In the genomic region with DNA sequence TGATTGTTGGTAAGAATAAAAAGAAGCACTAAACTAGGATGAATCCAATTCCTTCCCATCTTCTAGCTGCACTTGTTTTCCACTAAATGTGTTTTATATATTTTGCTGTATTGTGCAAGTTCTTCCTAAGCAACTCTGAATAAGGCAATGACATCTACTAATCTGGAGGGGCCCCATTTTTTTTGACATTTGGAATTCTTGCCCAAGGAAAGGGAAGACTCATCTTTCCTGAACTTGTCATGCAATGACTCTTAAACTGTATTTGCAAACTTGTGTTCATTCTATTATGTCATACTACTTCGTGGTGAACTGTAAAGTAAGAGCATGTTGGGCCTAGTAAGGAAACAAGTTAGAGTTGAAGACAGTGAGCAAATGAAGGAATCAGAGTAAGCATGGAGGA, we compare ENCODE assay signal across 33 cellular contexts. TPM values are rescaled to one million over a fixed set of nuclear protein-coding genes. Genes with fewer than 3 reads are reported as not detected.
"Had no signal": no experiment of that assay in that cellular context is flagged by ENCODE, and none has a peak within 500 bp of the region (broad histone marks: within the 10 kb centered on the region; RNA-seq: fewer than 3 reads in every experiment).

No MANE protein-coding gene starts in this region.

- H3K27me3 Mint-ChIP-seq: activated B cell treated with CpG ODN at 0.5 μM for 24 hours; activated CD8-positive, alpha-beta T cell treated with anti-CD3 and anti-CD28 coated beads for 36 hours; activated naive CD8-positive, alpha-beta T cell; activated T-helper 17 cell treated with anti-CD3 and anti-CD28 coated beads, Interleukin-2, amount 50 U/mL, for 72 hours; effector memory CD8-positive, alpha-beta T cell; T-helper 17 cell had no signal

- H3K36me3 ChIP-seq: adrenal gland, esophagus muscularis mucosa had no signal

- FAIRE-seq: colon, frontal cortex, TTC549 had no signal

- H3K27me3 ChIP-seq: adrenal gland, body of pancreas, esophagus muscularis mucosa had no signal

- H3K27ac ChIP-seq: adrenal gland, body of pancreas, esophagus muscularis mucosa, VCaP had no signal

- H3K4me3 Mint-ChIP-seq: activated B cell treated with CpG ODN at 0.5 μM for 24 hours; activated CD8-positive, alpha-beta T cell treated with anti-CD3 and anti-CD28 coated beads for 36 hours; activated naive CD8-positive, alpha-beta T cell; activated T-cell treated with anti-CD3 and anti-CD28 coated beads, Interleukin-2, amount 50 U/mL, for 4 hours; activated T-helper 17 cell treated with anti-CD3 and anti-CD28 coated beads, Interleukin-2, amount 50 U/mL, for 72 hours; effector memory CD8-positive, alpha-beta T cell; T-helper 17 cell had no signal

- H3K4me1 ChIP-seq: adrenal gland, body of pancreas, esophagus muscularis mucosa had no signal

- H3K4me1 Mint-ChIP-seq: activated B cell treated with CpG ODN at 0.5 μM for 24 hours; activated T-helper 17 cell treated with anti-CD3 and anti-CD28 coated beads, Interleukin-2, amount 50 U/mL, for 72 hours had no signal

- H3K9me3 ChIP-seq: adrenal gland, body of pancreas, esophagus muscularis mucosa had no signal

- H3K27ac Mint-ChIP-seq: activated B cell treated with CpG ODN at 0.5 μM for 24 hours; activated CD8-positive, alpha-beta T cell treated with anti-CD3 and anti-CD28 coated beads for 36 hours; activated naive CD8-positive, alpha-beta T cell; activated T-helper 17 cell treated with anti-CD3 and anti-CD28 coated beads, Interleukin-2, amount 50 U/mL, for 72 hours; effector memory CD8-positive, alpha-beta T cell; T-helper 17 cell had no signal

- H3K4me3 ChIP-seq: adrenal gland, body of pancreas, esophagus muscularis mucosa had no signal

- H3K9me3 Mint-ChIP-seq: activated B cell treated with CpG ODN at 0.5 μM for 24 hours; activated CD8-positive, alpha-beta T cell treated with anti-CD3 and anti-CD28 coated beads for 36 hours; activated T-cell treated with anti-CD3 and anti-CD28 coated beads, Interleukin-2, amount 50 U/mL, for 4 hours; activated T-helper 17 cell treated with anti-CD3 and anti-CD28 coated beads, Interleukin-2, amount 50 U/mL, for 72 hours; effector memory CD8-positive, alpha-beta T cell had no signal

- DNase-seq: activated B cell treated with CpG ODN at 0.5 μM for 24 hours; activated CD4-positive, alpha-beta T cell treated with anti-CD3 and anti-CD28 coated beads for 48 hours; activated CD4-positive, alpha-beta T cell treated with anti-CD3 and anti-CD28 coated beads, Interleukin-2, amount 50 U/mL, for 1 hour; activated CD4-positive, alpha-beta T cell treated with anti-CD3 and anti-CD28 coated beads, Interleukin-2, amount 50 U/mL, for 48 hours; activated CD8-positive, alpha-beta memory T cell treated with anti-CD3 and anti-CD28 coated beads for 24 hours; activated CD8-positive, alpha-beta T cell treated with anti-CD3 and anti-CD28 coated beads for 36 hours; activated effector memory CD4-positive, alpha-beta T cell treated with Interleukin-2 at 50 U/mL for 16 hours; activated gamma-delta T cell treated with Interleukin-2 at 50 U/mL for 16 hours; activated naive CD4-positive, alpha-beta T cell treated with anti-CD3 and anti-CD28 coated beads, Interleukin-2, amount 50 U/mL, for 16 hours; activated naive CD4-positive, alpha-beta T cell treated with Interleukin-2 at 50 U/mL for 16 hours; activated T-cell treated with anti-CD3 and anti-CD28 coated beads, Interleukin-2, amount 50 U/mL, for 4 hours; adrenal gland; amygdala; aorta; body of pancreas; caudate nucleus; cortex of kidney; dermis blood vessel endothelial cell; effector CD4-positive, alpha-beta T cell; effector memory CD8-positive, alpha-beta T cell; erythroblast; head of caudate nucleus; T-helper 1 cell; T-helper 17 cell had no signal

RNA-seq across cellular contexts. Expression of a gene that starts 45.9 kb away (rescaled TPM):
- total RNA-seq: activated B cell treated with CpG ODN at 0.5 μM for 24 hours; activated CD8-positive, alpha-beta T cell treated with anti-CD3 and anti-CD28 coated beads for 36 hours; activated T-cell treated with anti-CD3 and anti-CD28 coated beads, Interleukin-2, amount 50 U/mL, for 4 hours; activated T-helper 17 cell treated with anti-CD3 and anti-CD28 coated beads, Interleukin-2, amount 50 U/mL, for 72 hours; body of pancreas; chondrocyte; esophagus muscularis mucosa; fibroblast of lung had no signal
- polyA plus RNA-seq: adrenal gland, aorta, fibroblast of lung had no signal
